In the genomic region with DNA sequence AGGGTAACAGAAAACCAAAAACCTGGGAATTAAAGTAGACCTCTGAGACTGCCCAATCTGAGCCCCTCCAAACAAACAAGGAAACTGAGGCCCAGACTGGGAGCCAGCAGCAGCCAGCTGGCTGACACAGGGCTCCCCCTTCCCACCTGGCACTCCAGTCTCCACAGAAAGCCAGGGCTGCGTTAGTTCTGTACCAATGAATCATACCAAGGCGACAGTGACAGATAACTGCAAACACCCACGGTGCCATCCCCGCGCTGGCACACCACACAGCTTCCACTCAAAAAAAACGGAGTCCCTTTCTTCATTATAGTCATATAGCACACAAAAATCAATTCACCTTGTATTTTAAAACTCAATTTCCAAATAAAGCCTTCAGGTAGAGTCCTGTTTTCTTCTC, we compare ENCODE assay signal across 8 cellular contexts. TPM values are rescaled to one million over a fixed set of nuclear protein-coding genes. Genes with fewer than 3 reads are reported as not detected.
DNase-seq lines count a peak whose midpoint lies in the region; ATAC-seq, FAIRE-seq and TF ChIP-seq lines count a peak whose summit lies in the region.

No MANE protein-coding gene starts in this region.

- peak overlapping the region; percentile 90 to 95 for H3K27ac ChIP-seq in A549
- H3K27ac ChIP-seq in OCI-LY3 (ENCODE audit: low read length) = no peak overlapping the region
- H3K27ac ChIP-seq in upper lobe of left lung = peak overlapping the region; percentile 89 to 91 (median 91)

- peak overlapping the region; percentile 84 for H3K4me3 Mint-ChIP-seq in natural killer cell

- H3K27me3 ChIP-seq in OCI-LY3 (ENCODE audit: low read depth, low read length) (no peaks in the 10 kb centered on the region), bronchial epithelial cell (ENCODE audit: control insufficient read depth, insufficient read depth, low read length) (no peaks in the 10 kb centered on the region), upper lobe of left lung (no peaks in the 10 kb centered on the region)

- H3K27me3 Mint-ChIP-seq in natural killer cell (ENCODE audit: low read depth in 2 of 2) = no peaks in the 10 kb centered on the region

- peaks cover 72% of the 10 kb centered on the region for H3K4me1 ChIP-seq in A549
- H3K4me1 ChIP-seq in OCI-LY3 (ENCODE audit: low read length) = peaks cover 12% of the 10 kb centered on the region
- H3K4me1 ChIP-seq in upper lobe of left lung = peaks cover 49 to 76% (median 59%) of the 10 kb centered on the region in 4 donors

- H3K9me3 ChIP-seq in A549 (no peaks in the 10 kb centered on the region), OCI-LY3 (ENCODE audit: insufficient read depth, low read length) (no peaks in the 10 kb centered on the region), upper lobe of left lung (no peaks in the 10 kb centered on the region)

- peak overlapping the region; percentile 82; the same call in 1 of the 2 replicates for H3K9ac ChIP-seq in OCI-LY3 (ENCODE audit: low read length)

- H3K4me2 ChIP-seq in A549 (peak overlapping the region; percentile 92), OCI-LY3 (ENCODE audit: low read length) (peak overlapping the region; percentile 71)

- TF ChIP-seq RAD21 in A549 (conservative IDR thresholded peaks at IDR 0.05 in 1 of 2, IDR thresholded peaks at IDR 0.05 in 1 of 2) = no peak

- H3K79me2 ChIP-seq in OCI-LY3 (ENCODE audit: low read length) = peaks cover 62% of the 10 kb centered on the region

- no peaks in the 10 kb centered on the region for H3K36me3 ChIP-seq in OCI-LY3 (replicated peaks; ENCODE audit: low read depth, low read length)
- peaks cover 2% of the 10 kb centered on the region for H3K36me3 ChIP-seq in bronchial epithelial cell (ENCODE audit: control insufficient read depth, insufficient read depth, low read length)
- H3K36me3 ChIP-seq in upper lobe of left lung = no peaks in the 10 kb centered on the region

- peak overlapping the region; percentile 98 to 99 for H3K27ac Mint-ChIP-seq in natural killer cell

- CTCF ChIA-PET in A549 (lab: Yijun Ruan, JAX) = interaction anchor here (0.6 to 22.7 kb wide), 5 partner anchors 12 to 143 kb away, joined by 3 to 351 read pairs (median 4); no protein-coding TSS in a partner anchor

- DNase-seq in A549 (ENCODE audit: low read depth in 1 of 2, low spot score in 1 of 2) (no peak), bronchial epithelial cell (ENCODE audit: low read depth) (peak; percentile 8), natural killer cell (no peak), upper lobe of left lung (no peak)

- peak overlapping the region; percentile 67 for H3K4me3 ChIP-seq in A549
- H3K4me3 ChIP-seq in OCI-LY3 (ENCODE audit: low read length) = peak overlapping the region; percentile 95; the same call in 1 of the 2 replicates
- H3K4me3 ChIP-seq in bronchial epithelial cell (ENCODE audit: low read depth, low read length) = peak overlapping the region; percentile 89
- H3K4me3 ChIP-seq in upper lobe of left lung = peak overlapping the region in 3 of 4 donors; percentile 69 to 85 (median 70)

- H3K36me3 Mint-ChIP-seq in natural killer cell = no peaks in the 10 kb centered on the region

- intact Hi-C loops in natural killer cell (cut with micrococcal nuclease) = loop anchor here (5.0 to 10.0 kb wide), 2 partner anchors 45 to 322 kb away; partner anchors contain the start of genes HES6 and UBE2F

- no peak for ATAC-seq in A549
- no peak for ATAC-seq in natural killer cell
- ATAC-seq in upper lobe of left lung (ENCODE audit: low FRiP score in 2 of 2) = no peak
- ATAC-seq in HG03280 (IDR thresholded peaks at IDR 0.05; ENCODE audit: unreplicated experiment) = no peak
- no peak for ATAC-seq in HG02759 (IDR thresholded peaks at IDR 0.05; ENCODE audit: unreplicated experiment)
- no peak for ATAC-seq in HG03439 (IDR thresholded peaks at IDR 0.05; ENCODE audit: unreplicated experiment)

- H3K9me3 Mint-ChIP-seq in natural killer cell = no peaks in the 10 kb centered on the region

- peaks cover 3% of the 10 kb centered on the region; the same call in 1 of the 2 replicates for H4K20me1 ChIP-seq in OCI-LY3 (ENCODE audit: insufficient read depth, low read length)

- TF ChIP-seq POLR2A in A549 (IDR thresholded peaks at IDR 0.05; ENCODE audit: low read length) (no peak), upper lobe of left lung (IDR thresholded peaks at IDR 0.05) (no peak)

- TF ChIP-seq CTCF in A549 (IDR thresholded peaks at IDR 0.05) (no peak), OCI-LY3 (IDR thresholded peaks at IDR 0.05; ENCODE audit: low read depth, low read length) (no peak), bronchial epithelial cell (IDR thresholded peaks at IDR 0.05; ENCODE audit: insufficient read depth, low read length, severe bottlenecking) (no peak), natural killer cell (IDR thresholded peaks at IDR 0.05) (no peak), upper lobe of left lung (IDR thresholded peaks at IDR 0.05) (no peak)

- no peak for FAIRE-seq in A549 (lab: Jason Lieb, UNC)
- no peak for FAIRE-seq in bronchial epithelial cell (lab: Jason Lieb, UNC)

- peaks cover 49 to 60% of the 10 kb centered on the region in 2 donors for H3K4me1 Mint-ChIP-seq in natural killer cell

- 18% methylated on average over 6 of the region's 6 CpGs for WGBS in A549 (ENCODE audit: missing lambda C conversion rate)
- 71 to 76% methylated on average over 6 of the region's 6 CpGs for WGBS in upper lobe of left lung, 2 donors

- TF ChIP-seq EP300 in A549 (IDR thresholded peaks at IDR 0.05) = no peak
- TF ChIP-seq EP300 in upper lobe of left lung (IDR thresholded peaks at IDR 0.05) = no peak

- H2AFZ ChIP-seq in OCI-LY3 (ENCODE audit: low read depth, low read length) = no peak overlapping the region

- POLR2A ChIA-PET in A549 (lab: Yijun Ruan, JAX) = interaction anchor here (0.7 to 1.5 kb wide), 2 partner anchors 16 to 19 kb away, joined by 3 read pairs; no protein-coding TSS in a partner anchor

TF ChIP-seq in A549, 52 proteins besides CTCF, POLR2A, EP300 and RAD21:
- TF ChIP-seq SMC3 (IDR thresholded peaks at IDR 0.05) (no peak), GATA3 (IDR thresholded peaks at IDR 0.05; ENCODE audit: borderline replicate concordance) (no peak), RNF2 (IDR thresholded peaks at IDR 0.05; ENCODE audit: borderline replicate concordance, low read depth) (no peak), TFCP2L1 (CRISPR knock-in tag; IDR thresholded peaks at IDR 0.05) (peak; percentile 13; the same call in 1 of the 2 replicates), ZC3H11A (IDR thresholded peaks at IDR 0.05) (no peak), MYC (IDR thresholded peaks at IDR 0.05; ENCODE audit: borderline replicate concordance, low read length) (no peak), RARB (CRISPR knock-in tag; IDR thresholded peaks at IDR 0.05) (no peak), NFE2L2 (conservative IDR thresholded peaks at IDR 0.05; ENCODE audit: low read length) (no peak), SREBF2 (IDR thresholded peaks at IDR 0.05) (no peak), HOXB5 (CRISPR knock-in tag; IDR thresholded peaks at IDR 0.05) (peak; percentile 50), MAZ (IDR thresholded peaks at IDR 0.05; ENCODE audit: borderline replicate concordance, low read depth, low read length) (no peak), HEYL (CRISPR knock-in tag; IDR thresholded peaks at IDR 0.05) (no peak)
- TF ChIP-seq, protein P1, sequence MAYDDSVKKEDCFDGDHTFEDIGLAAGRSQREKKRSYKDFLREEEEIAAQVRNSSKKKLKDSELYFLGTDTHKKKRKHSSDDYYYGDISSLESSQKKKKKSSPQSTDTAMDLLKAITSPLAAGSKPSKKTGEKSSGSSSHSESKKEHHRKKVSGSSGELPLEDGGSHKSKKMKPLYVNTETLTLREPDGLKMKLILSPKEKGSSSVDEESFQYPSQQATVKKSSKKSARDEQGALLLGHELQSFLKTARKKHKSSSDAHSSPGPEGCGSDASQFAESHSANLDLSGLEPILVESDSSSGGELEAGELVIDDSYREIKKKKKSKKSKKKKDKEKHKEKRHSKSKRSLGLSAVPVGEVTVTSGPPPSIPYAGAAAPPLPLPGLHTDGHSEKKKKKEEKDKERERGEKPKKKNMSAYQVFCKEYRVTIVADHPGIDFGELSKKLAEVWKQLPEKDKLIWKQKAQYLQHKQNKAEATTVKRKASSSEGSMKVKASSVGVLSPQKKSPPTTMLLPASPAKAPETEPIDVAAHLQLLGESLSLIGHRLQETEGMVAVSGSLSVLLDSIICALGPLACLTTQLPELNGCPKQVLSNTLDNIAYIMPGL (CRISPR knock-in tag; IDR thresholded peaks at IDR 0.05; ENCODE audit: borderline replicate concordance) = no peak
- TF ChIP-seq, protein P2, sequence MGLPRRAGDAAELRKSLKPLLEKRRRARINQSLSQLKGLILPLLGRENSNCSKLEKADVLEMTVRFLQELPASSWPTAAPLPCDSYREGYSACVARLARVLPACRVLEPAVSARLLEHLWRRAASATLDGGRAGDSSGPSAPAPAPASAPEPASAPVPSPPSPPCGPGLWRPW (IDR thresholded peaks at IDR 0.05) = no peak

RNA-seq across cellular contexts. Expression of gene PER2, which starts 1.4 kb away (rescaled TPM):
- 8.5 and 14.4 TPM in 2 replicates for polyA plus RNA-seq in A549 (2011; rRNA removed)
- 3.6 and 4.8 TPM in 2 replicates for polyA plus RNA-seq in A549 (2012; cell fraction: cytosol; rRNA removed)
- polyA plus RNA-seq in A549 (2012; cell fraction: nucleus; rRNA removed) = 13.6 and 17.0 TPM in 2 replicates
- 3.4 to 4.2 TPM (median 3.6 TPM) in 3 replicates for polyA plus RNA-seq in A549 (2017; fragmentation: RNase III; extraction: RNeasy Plus Mini Kit Qiagen cat#74134 plus additional on column Dnase treatment)
- 48.9 and 52.8 TPM in 2 replicates for polyA minus RNA-seq in A549 (2011; rRNA and poly(A)+ RNA removed)
- 11.3 and 19.1 TPM in 2 replicates for total RNA-seq in bronchial epithelial cell
- 10 to 100 TPM; 26.3 to 32.9 (median 32.6) TPM for total RNA-seq in natural killer cell
- 10 to 100 TPM; 12.9 to 28.7 (median 18.1) TPM for total RNA-seq in upper lobe of left lung

RNA-seq across cellular contexts. Expression of gene TRAF3IP1, which starts 33.3 kb away (rescaled TPM):
- polyA plus RNA-seq in A549 (2011; rRNA removed) (10.6 and 10.9 TPM in 2 replicates), A549 (2017; fragmentation: RNase III; extraction: RNeasy Plus Mini Kit Qiagen cat#74134 plus additional on column Dnase treatment) (19.1 to 20.2 TPM (median 19.2 TPM) in 3 replicates)
- polyA plus RNA-seq in A549 (2012; cell fraction: cytosol; rRNA removed) = 10.9 and 12.1 TPM in 2 replicates
- 9.5 and 9.6 TPM in 2 replicates for polyA plus RNA-seq in A549 (2012; cell fraction: nucleus; rRNA removed)
- polyA minus RNA-seq in A549 (2011; rRNA and poly(A)+ RNA removed) = 8.8 and 12.3 TPM in 2 replicates
- total RNA-seq in bronchial epithelial cell (9.2 and 11.4 TPM in 2 replicates), natural killer cell (10 to 100 TPM in 2 of 3 donors, 1 to 10 TPM in 1; 9.7 to 11.9 (median 11.3) TPM), upper lobe of left lung (10 to 100 TPM; 14.0 to 26.8 (median 18.8) TPM)

RNA-seq across cellular contexts. Expression of gene HES6, which starts 47.1 kb away (rescaled TPM):
- polyA plus RNA-seq in A549 (2011; rRNA removed) (5.2 and 5.4 TPM in 2 replicates), A549 (2017; fragmentation: RNase III; extraction: RNeasy Plus Mini Kit Qiagen cat#74134 plus additional on column Dnase treatment) (6.1 to 7.5 TPM (median 7.3 TPM) in 3 replicates)
- polyA plus RNA-seq in A549 (2012; cell fraction: cytosol; rRNA removed) = 12.4 and 18.3 TPM in 2 replicates
- polyA plus RNA-seq in A549 (2012; cell fraction: nucleus; rRNA removed) = 32.5 and 39.1 TPM in 2 replicates
- polyA minus RNA-seq in A549 (2011; rRNA and poly(A)+ RNA removed) = 1.0 and 1.7 TPM in 2 replicates
- total RNA-seq in bronchial epithelial cell (36.1 and 44.3 TPM in 2 replicates), natural killer cell (10 to 100 TPM; 11.3 to 15.4 (median 13.5) TPM), upper lobe of left lung (10 to 100 TPM in 3 of 6 donors, 1 to 10 TPM in 3; 5.2 to 15.8 (median 9.4) TPM)
